24 cellular contexts compared by ENCODE assay signal in genomic region chr1:100479620-100480338, GRCh38. TPM values are rescaled to one million over a fixed set of nuclear protein-coding genes. Genes with fewer than 3 reads are reported as not detected.
DNase-seq lines count a peak whose midpoint lies in the region; ATAC-seq, FAIRE-seq and TF ChIP-seq lines count a peak whose summit lies in the region.
"Had no signal": no experiment of that assay in that cellular context is flagged by ENCODE, and none has a peak within 500 bp of the region (broad histone marks: within the 10 kb centered on the region; RNA-seq: fewer than 3 reads in every experiment).

No MANE protein-coding gene starts in this region.

- no TSS peak for BruUV-seq in MCF 10A (replicated peaks; lab: Mats Ljungman, UMichigan)

- H3K9me3 ChIP-seq in T-helper 17 cell (ENCODE audit: control insufficient read depth, low read length, poor library complexity, severe bottlenecking) (no peaks in the 10 kb centered on the region), right lobe of liver (no peaks in the 10 kb centered on the region)
- H3K9me3 ChIP-seq: BLaER1 had no signal

- 36% methylated on average over 1 of the region's 1 CpG for WGBS in right lobe of liver (ENCODE audit: insufficient coverage, low coverage, low lambda C conversion rate, missing lambda C conversion rate)

- CTCF ChIA-PET in activated naive CD4-positive, alpha-beta T cell treated with anti-CD3 and anti-CD28 coated beads, Interleukin-2, amount 10 ng/mL, durations not matched to agents 7 days and 5 days (lab: Charles Lee): interaction anchor here (1.8 to 2.1 kb wide), 2 partner anchors 16 to 18 kb away, joined by 5 to 7 read pairs; no protein-coding TSS in a partner anchor
- CTCF ChIA-PET in MCF 10A (lab: Yijun Ruan, JAX): interaction anchor here (0.6 to 1.8 kb wide), 3 partner anchors 16 to 389 kb away, joined by 3 to 10 read pairs (median 4); no protein-coding TSS in a partner anchor

- no peaks in the 10 kb centered on the region for H3K27me3 Mint-ChIP-seq in activated naive CD4-positive, alpha-beta T cell treated with anti-CD3 and anti-CD28 coated beads, Interleukin-2, amount 50 U/mL, for 24 hours
- no peaks in the 10 kb centered on the region for H3K27me3 Mint-ChIP-seq in activated naive CD4-positive, alpha-beta T cell treated with anti-CD3 and anti-CD28 coated beads, Interleukin-2, amount 10 ng/mL, durations not matched to agents 7 days and 5 days
- H3K27me3 Mint-ChIP-seq in T-helper 17 cell (no peaks in the 10 kb centered on the region), MCF 10A (ENCODE audit: insufficient read depth, unreplicated experiment) (no peaks in the 10 kb centered on the region)
- H3K27me3 Mint-ChIP-seq: CD8-positive, alpha-beta memory T cell had no signal

- H3K27me3 ChIP-seq in right lobe of liver: no peaks in the 10 kb centered on the region
- H3K27me3 ChIP-seq: BLaER1 had no signal

- no peak overlapping the region for H3K4me3 ChIP-seq in right lobe of liver
- H3K4me3 ChIP-seq: BLaER1 had no signal

- peaks cover 0 to 49% (median 11%) of the 10 kb centered on the region in 4 donors for H3K4me1 ChIP-seq in right lobe of liver

- no peaks in the 10 kb centered on the region for H3K9me3 Mint-ChIP-seq in activated naive CD4-positive, alpha-beta T cell treated with anti-CD3 and anti-CD28 coated beads, Interleukin-2, amount 50 U/mL, for 24 hours
- no peaks in the 10 kb centered on the region for H3K9me3 Mint-ChIP-seq in activated naive CD4-positive, alpha-beta T cell treated with anti-CD3 and anti-CD28 coated beads, Interleukin-2, amount 10 ng/mL, durations not matched to agents 7 days and 5 days
- no peaks in the 10 kb centered on the region for H3K9me3 Mint-ChIP-seq in MCF 10A (ENCODE audit: unreplicated experiment)
- H3K9me3 Mint-ChIP-seq: CD14-positive monocyte, H9 had no signal

- peaks cover 28% of the 10 kb centered on the region for H3K36me3 Mint-ChIP-seq in activated naive CD4-positive, alpha-beta T cell treated with anti-CD3 and anti-CD28 coated beads, Interleukin-2, amount 50 U/mL, for 24 hours
- H3K36me3 Mint-ChIP-seq in activated naive CD4-positive, alpha-beta T cell treated with anti-CD3 and anti-CD28 coated beads, Interleukin-2, amount 10 ng/mL, durations not matched to agents 7 days and 5 days: peaks cover 57% of the 10 kb centered on the region
- H3K36me3 Mint-ChIP-seq in T-helper 17 cell (ENCODE audit: low read depth) (peaks cover 12% of the 10 kb centered on the region), MCF 10A (ENCODE audit: insufficient read depth, unreplicated experiment) (no peaks in the 10 kb centered on the region)

- FAIRE-seq in frontal cortex (lab: Jason Lieb, UNC): peak; percentile 45
- FAIRE-seq: GM19239, H1 had no signal

- TF ChIP-seq POLR2A in right lobe of liver (IDR thresholded peaks at IDR 0.05): no peak

- TF ChIP-seq CTCF in right lobe of liver (IDR thresholded peaks at IDR 0.05) (no peak), MCF 10A (IDR thresholded peaks at IDR 0.05; ENCODE audit: unreplicated experiment) (no peak)

- POLR2A ChIA-PET in MCF 10A (lab: Yijun Ruan, JAX): no interaction called here

- no peak overlapping the region for H3K4me3 Mint-ChIP-seq in activated naive CD4-positive, alpha-beta T cell treated with anti-CD3 and anti-CD28 coated beads, Interleukin-2, amount 50 U/mL, for 24 hours
- H3K4me3 Mint-ChIP-seq in activated naive CD4-positive, alpha-beta T cell treated with anti-CD3 and anti-CD28 coated beads, Interleukin-2, amount 10 ng/mL, durations not matched to agents 7 days and 5 days: no peak overlapping the region
- no peak overlapping the region for H3K4me3 Mint-ChIP-seq in T-helper 17 cell
- H3K4me3 Mint-ChIP-seq in MCF 10A (ENCODE audit: unreplicated experiment): no peak overlapping the region
- H3K4me3 Mint-ChIP-seq: CD14-positive monocyte; CD8-positive, alpha-beta memory T cell; H9 had no signal

- H3K27ac Mint-ChIP-seq in activated naive CD4-positive, alpha-beta T cell treated with anti-CD3 and anti-CD28 coated beads, Interleukin-2, amount 50 U/mL, for 24 hours: peak overlapping the region; percentile 38
- no peak overlapping the region for H3K27ac Mint-ChIP-seq in activated naive CD4-positive, alpha-beta T cell treated with anti-CD3 and anti-CD28 coated beads, Interleukin-2, amount 10 ng/mL, durations not matched to agents 7 days and 5 days
- peak overlapping the region; percentile 16 for H3K27ac Mint-ChIP-seq in T-helper 17 cell
- H3K27ac Mint-ChIP-seq in MCF 10A (ENCODE audit: low read depth, unreplicated experiment): no peak overlapping the region
- H3K27ac Mint-ChIP-seq: H9 had no signal

- H3K27ac ChIP-seq in right lobe of liver: peak overlapping the region in 2 of 3 donors; percentile 46 to 70
- H3K27ac ChIP-seq: 22Rv1, BLaER1, HL-60, KMS-11 had no signal

- peaks cover 20% of the 10 kb centered on the region for H3K4me1 Mint-ChIP-seq in activated naive CD4-positive, alpha-beta T cell treated with anti-CD3 and anti-CD28 coated beads, Interleukin-2, amount 50 U/mL, for 24 hours
- H3K4me1 Mint-ChIP-seq in activated naive CD4-positive, alpha-beta T cell treated with anti-CD3 and anti-CD28 coated beads, Interleukin-2, amount 10 ng/mL, durations not matched to agents 7 days and 5 days: no peaks in the 10 kb centered on the region
- peaks cover 29% of the 10 kb centered on the region for H3K4me1 Mint-ChIP-seq in T-helper 17 cell
- H3K4me1 Mint-ChIP-seq in MCF 10A (ENCODE audit: insufficient read depth, unreplicated experiment): no peaks in the 10 kb centered on the region

- ATAC-seq in T-helper 17 cell (no peak), right lobe of liver (peak in 3 of 4 donors; percentile 49 to 74 (median 51)), HG02870 (IDR thresholded peaks at IDR 0.05; ENCODE audit: unreplicated experiment) (no peak)

- H3K36me3 ChIP-seq in right lobe of liver: no peaks in the 10 kb centered on the region

- DNase-seq in activated naive CD4-positive, alpha-beta T cell treated with anti-CD3 and anti-CD28 coated beads, Interleukin-2, amount 10 ng/mL, durations not matched to agents 7 days and 5 days: no peak
- DNase-seq in T-helper 17 cell (no peak), frontal cortex (ENCODE audit: low spot score in 2 of 2) (no peak), right lobe of liver (no peak), GF-D8 (lab: John Stamatoyannopoulos, UW) (no peak), MCF 10A (ENCODE audit: unreplicated experiment) (no peak)
- DNase-seq: CD8-positive, alpha-beta memory T cell; COR-L47; DMS 273 treated with DMSO at 0.1 percent for 48 hours; DMS53; DND-41; EL; H9 had no signal

- intact Hi-C loops in right lobe of liver (cut with DNase I) (no loop called here), MCF 10A (cut with micrococcal nuclease) (no loop called here)

RNA-seq across cellular contexts. Expression of gene GPR88, which starts 58.2 kb away (rescaled TPM):
- under 1 TPM in 1 of 2 donors, not detected in 1; 0.21 TPM for total RNA-seq in T-helper 17 cell
- total RNA-seq in frontal cortex: 21.2 TPM
- 10 to 100 TPM in 1 of 6 experiments, 1 to 10 TPM in 5; 1.1 to 20.9 (median 3.3) TPM for total RNA-seq in right lobe of liver
- not detected in 2 replicates for total RNA-seq in MCF 10A (2022)
- total RNA-seq: A673, G401, H1, H9 had no signal

Comparison
In these comparisons a context has a peak if more than half of its experiments do, and no peak if none do; other contexts are left out.
1. H3K27ac Mint-ChIP-seq: peak in activated naive CD4-positive, alpha-beta T cell treated with anti-CD3 and anti-CD28 coated beads, Interleukin-2, amount 50 U/mL, for 24 hours (single experiment) and T-helper 17 cell (single experiment); none in activated naive CD4-positive, alpha-beta T cell treated with anti-CD3 and anti-CD28 coated beads, Interleukin-2, amount 10 ng/mL, durations not matched to agents 7 days and 5 days (single experiment) and MCF 10A (single experiment).
2. ATAC-seq: peak in right lobe of liver (3 of 4); none in T-helper 17 cell (single experiment) and HG02870 (single experiment).